17 cellular contexts compared by ENCODE assay signal in genomic region chr1:59596956-59597355, GRCh38.
DNase-seq lines count a peak whose midpoint lies in the region; ATAC-seq and TF ChIP-seq lines count a peak whose summit lies in the region.
"Had no signal": no experiment of that assay in that cellular context is flagged by ENCODE, and none has a peak within 500 bp of the region (broad histone marks: within the 10 kb centered on the region; RNA-seq: fewer than 3 reads in every experiment).

No MANE protein-coding gene starts in this region.

- H4K20me1 ChIP-seq in hepatocyte (ENCODE audit: insufficient read depth, poor library complexity, severe bottlenecking) = no peaks in the 10 kb centered on the region

- CTCF ChIA-PET in Calu3 (lab: Charles Lee) = interaction anchor here (0.7 kb wide), 2 partner anchors 41 to 82 kb away, joined by 4 to 5 read pairs; no protein-coding TSS in a partner anchor

- H3K9me3 ChIP-seq in adipocyte (ENCODE audit: control insufficient read depth, low read length) (no peaks in the 10 kb centered on the region), hepatocyte (ENCODE audit: low read depth) (no peaks in the 10 kb centered on the region)

- H3K9me3 Mint-ChIP-seq in Calu3 (ENCODE audit: low read depth, unreplicated experiment) = no peaks in the 10 kb centered on the region
- H3K9me3 Mint-ChIP-seq: stimulated activated memory B cell treated with anti-CD40 and anti-IgM and Interleukin-4, amounts not matched to agents 10 μg/mL and 1 μg/mL and 100 μg/mL, for 72 hours had no signal

- no peaks in the 10 kb centered on the region for H3K79me2 ChIP-seq in hepatocyte

- no peak overlapping the region for H3K4me2 ChIP-seq in hepatocyte

- DNase-seq in Calu3 (no peak), adipocyte (ENCODE audit: low read depth) (peak; percentile 10), hepatocyte (ENCODE audit: low spot score) (no peak), putamen (ENCODE audit: low spot score) (no peak)
- DNase-seq: activated CD8-positive, alpha-beta memory T cell treated with anti-CD3 and anti-CD28 coated beads, Interleukin-2, amount 10 ng/mL, durations not matched to agents 7 days and 5 days; activated gamma-delta T cell treated with Interleukin-2 at 50 U/mL for 16 hours; aorta; cortex of kidney; GOT3; NCI-H187; NK-92 treated with Interleukin-12 subunit alpha and Interleukin-12 subunit beta, amount 100 ng/mL, for 24 hours; T-helper 17 cell had no signal

- H3K4me3 ChIP-seq in adipocyte (ENCODE audit: low read length) = no peak overlapping the region
- H3K4me3 ChIP-seq in hepatocyte = no peak overlapping the region
- no peak overlapping the region for H3K4me3 ChIP-seq in skin epidermis

- no peak overlapping the region for H2AFZ ChIP-seq in hepatocyte

- peak overlapping the region; percentile 50 for H3K27ac Mint-ChIP-seq in Calu3 (ENCODE audit: unreplicated experiment)
- H3K27ac Mint-ChIP-seq: activated CD8-positive, alpha-beta memory T cell treated with anti-CD3 and anti-CD28 coated beads, Interleukin-2, amount 10 ng/mL, durations not matched to agents 7 days and 5 days; stimulated activated memory B cell treated with anti-CD40 and anti-IgM and Interleukin-4, amounts not matched to agents 10 μg/mL and 1 μg/mL and 100 μg/mL, for 72 hours; T-helper 17 cell had no signal

- no peaks in the 10 kb centered on the region for H3K36me3 Mint-ChIP-seq in Calu3 (ENCODE audit: insufficient read depth, unreplicated experiment)
- H3K36me3 Mint-ChIP-seq: activated CD8-positive, alpha-beta memory T cell treated with anti-CD3 and anti-CD28 coated beads, Interleukin-2, amount 10 ng/mL, durations not matched to agents 7 days and 5 days had no signal

- ATAC-seq in GM18505 (IDR thresholded peaks at IDR 0.05; ENCODE audit: unreplicated experiment) = no peak
- no peak for ATAC-seq in HG02973 (IDR thresholded peaks at IDR 0.05; ENCODE audit: unreplicated experiment)
- ATAC-seq in HG02571 (IDR thresholded peaks at IDR 0.05; ENCODE audit: unreplicated experiment) = no peak
- ATAC-seq: activated CD8-positive, alpha-beta memory T cell treated with anti-CD3 and anti-CD28 coated beads, Interleukin-2, amount 10 ng/mL, durations not matched to agents 7 days and 5 days; stimulated activated memory B cell treated with anti-CD40 and anti-IgM and Interleukin-4, amounts not matched to agents 10 μg/mL and 1 μg/mL and 100 μg/mL, for 72 hours; T-helper 17 cell had no signal

- peak overlapping the region; percentile 61 for H3K27ac ChIP-seq in hepatocyte
- peak overlapping the region in 13 of 21 experiments; percentile 20 to 75 (median 64) for H3K27ac ChIP-seq in skin epidermis

- TF ChIP-seq CTCF in Calu3 (IDR thresholded peaks at IDR 0.05; ENCODE audit: unreplicated experiment) = no peak
- TF ChIP-seq CTCF in hepatocyte (IDR thresholded peaks at IDR 0.05; ENCODE audit: poor library complexity) = no peak

- no peak overlapping the region for H3K9ac ChIP-seq in adipocyte (ENCODE audit: low read length)

- H3K36me3 ChIP-seq in adipocyte (ENCODE audit: control insufficient read depth, insufficient read depth, low read length, severe bottlenecking) = no peaks in the 10 kb centered on the region
- no peaks in the 10 kb centered on the region for H3K36me3 ChIP-seq in hepatocyte (replicated peaks; ENCODE audit: insufficient read depth, low read depth)

- 91% methylated on average over 1 of the region's 1 CpG for WGBS in hepatocyte (ENCODE audit: low lambda C conversion rate, missing lambda C conversion rate)

- no TSS peak for BruUV-seq in Calu3 (replicated peaks; lab: Mats Ljungman, UMichigan)

- no peaks in the 10 kb centered on the region for H3K27me3 Mint-ChIP-seq in Calu3 (ENCODE audit: unreplicated experiment)
- H3K27me3 Mint-ChIP-seq: activated CD8-positive, alpha-beta memory T cell treated with anti-CD3 and anti-CD28 coated beads, Interleukin-2, amount 10 ng/mL, durations not matched to agents 7 days and 5 days; stimulated activated memory B cell treated with anti-CD40 and anti-IgM and Interleukin-4, amounts not matched to agents 10 μg/mL and 1 μg/mL and 100 μg/mL, for 72 hours; T-helper 17 cell had no signal

- intact Hi-C loops in Calu3 (cut with micrococcal nuclease; ENCODE audit: unreplicated experiment) = no loop called here

- H3K4me3 Mint-ChIP-seq in Calu3 (ENCODE audit: low read depth, unreplicated experiment) = no peak overlapping the region
- H3K4me3 Mint-ChIP-seq: activated CD8-positive, alpha-beta memory T cell treated with anti-CD3 and anti-CD28 coated beads, Interleukin-2, amount 10 ng/mL, durations not matched to agents 7 days and 5 days; stimulated activated memory B cell treated with anti-CD40 and anti-IgM and Interleukin-4, amounts not matched to agents 10 μg/mL and 1 μg/mL and 100 μg/mL, for 72 hours; T-helper 17 cell had no signal

- H3K9me2 ChIP-seq in hepatocyte (replicated peaks; ENCODE audit: insufficient read depth) = no peaks in the 10 kb centered on the region

- H3K4me1 ChIP-seq in adipocyte (ENCODE audit: control insufficient read depth, insufficient read depth, low read length) = peaks cover 12% of the 10 kb centered on the region
- peaks cover 41% of the 10 kb centered on the region for H3K4me1 ChIP-seq in hepatocyte (ENCODE audit: insufficient read depth)

- H3K27me3 ChIP-seq in adipocyte (replicated peaks; ENCODE audit: control insufficient read depth, insufficient read depth, low read length) = no peaks in the 10 kb centered on the region
- no peaks in the 10 kb centered on the region for H3K27me3 ChIP-seq in hepatocyte

- H3K4me1 Mint-ChIP-seq in Calu3 (ENCODE audit: low read depth, unreplicated experiment) = peaks cover 30% of the 10 kb centered on the region
- H3K4me1 Mint-ChIP-seq: stimulated activated memory B cell treated with anti-CD40 and anti-IgM and Interleukin-4, amounts not matched to agents 10 μg/mL and 1 μg/mL and 100 μg/mL, for 72 hours had no signal

- TF ChIP-seq POLR2A in GM18505 (IDR thresholded peaks at IDR 0.05; ENCODE audit: borderline replicate concordance, extremely low read depth, insufficient read depth, insufficient read length) = no peak
